Comparison of ENCODE assay signal across 1 cellular context in the genomic region with DNA sequence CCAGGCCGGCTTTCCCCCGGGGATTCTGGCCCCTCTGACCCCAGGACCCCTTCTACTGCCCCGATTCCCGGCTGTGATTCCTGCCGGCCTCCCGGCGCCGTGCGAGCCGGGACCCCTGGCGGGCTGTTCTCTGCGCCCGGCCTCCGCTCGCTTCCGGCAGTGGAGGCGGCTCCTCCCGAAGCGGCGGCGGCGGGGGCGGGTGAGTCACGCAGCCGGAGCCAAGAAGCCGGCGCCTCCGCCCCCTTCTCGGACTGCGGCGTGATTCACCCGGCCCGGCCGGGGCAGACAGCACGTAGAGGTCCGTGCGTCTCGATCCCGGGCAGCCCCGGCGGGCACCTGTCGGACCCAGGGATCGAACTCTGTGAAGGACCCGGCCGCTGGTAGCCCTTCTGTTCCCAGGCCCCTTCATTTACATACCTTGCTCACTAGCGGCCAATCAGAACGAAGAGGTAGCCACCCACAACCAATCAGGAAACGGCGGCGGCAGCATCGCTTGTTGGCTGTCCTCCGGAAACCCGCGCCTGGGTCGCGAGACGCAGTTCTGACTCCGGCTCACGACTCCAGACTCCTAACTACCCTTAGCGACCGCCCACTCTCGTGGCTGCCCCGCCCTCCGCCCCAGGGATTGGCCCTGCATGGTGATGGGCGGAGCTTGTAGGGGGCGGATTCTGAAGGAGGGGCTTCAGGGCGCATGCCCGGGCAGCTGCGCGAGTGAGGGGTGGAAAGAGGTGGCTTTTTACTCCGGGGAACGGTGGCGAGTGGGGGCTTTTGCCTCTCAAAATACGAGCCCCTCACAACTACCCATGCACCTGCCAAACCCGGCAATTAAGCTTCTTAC.
TF ChIP-seq lines count a peak whose summit lies in the region.

A gene with protein sequence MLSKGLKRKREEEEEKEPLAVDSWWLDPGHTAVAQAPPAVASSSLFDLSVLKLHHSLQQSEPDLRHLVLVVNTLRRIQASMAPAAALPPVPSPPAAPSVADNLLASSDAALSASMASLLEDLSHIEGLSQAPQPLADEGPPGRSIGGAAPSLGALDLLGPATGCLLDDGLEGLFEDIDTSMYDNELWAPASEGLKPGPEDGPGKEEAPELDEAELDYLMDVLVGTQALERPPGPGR (minus strand): TSS at position 543 of the 838 bp plus-strand sequence. CDS start 2,446 bp downstream, outside the sequence.

TF ChIP-seq in SK-N-SH, 30 proteins besides CTCF, POLR2A, EP300 and RAD21 (continued from another document):
- TF ChIP-seq NRF1 (IDR thresholded peaks at IDR 0.05; ENCODE audit: low read depth, low read length) (peak; percentile 92), TEAD4 (IDR thresholded peaks at IDR 0.05; ENCODE audit: borderline replicate concordance, insufficient read depth) (peak; percentile 56; the same call in 1 of the 2 replicates), FOXM1 (IDR thresholded peaks at IDR 0.05; ENCODE audit: low read depth) (no peak), EZH2phosphoT487 (IDR thresholded peaks at IDR 0.05; ENCODE audit: borderline replicate concordance, low read depth) (no peak), JUND (IDR thresholded peaks at IDR 0.05) (0 out of 2 replicates have a peak, but pooled peaks have one; percentile 12), SIN3A (IDR thresholded peaks at IDR 0.05; ENCODE audit: borderline replicate concordance, low read depth, low read length) (0 out of 2 replicates have a peak, but pooled peaks have one; percentile 13), ELF1 (IDR thresholded peaks at IDR 0.05) (0 out of 2 replicates have a peak, but pooled peaks have one; percentile 14), TAF1 (IDR thresholded peaks at IDR 0.05; ENCODE audit: borderline replicate concordance, low read depth, low read length) (peak; percentile 84), FOSL2 (IDR thresholded peaks at IDR 0.05; ENCODE audit: borderline replicate concordance, low read depth) (peak; percentile 59; the same call in 1 of the 2 replicates), POLR2AphosphoS5 (IDR thresholded peaks at IDR 0.05; ENCODE audit: low read depth, low read length) (peak; percentile 98), MXI1 (IDR thresholded peaks at IDR 0.05; ENCODE audit: low read depth, low read length) (peak; percentile 75)
